8 cellular contexts compared by ENCODE assay signal in genomic region chr7:39948932-39949928, GRCh38. TPM values are rescaled to one million over a fixed set of nuclear protein-coding genes. Genes with fewer than 3 reads are reported as not detected.
DNase-seq lines count a peak whose midpoint lies in the region; ATAC-seq, FAIRE-seq and TF ChIP-seq lines count a peak whose summit lies in the region.

No MANE protein-coding gene starts in this region.

- dilution Hi-C loops in endothelial cell of umbilical vein (cut with MboI; ENCODE audit: extremely low pct_ligation_motif_present, low sequenced_read_pairs), result no loop called here

- TSS peak; percentile 92 for BruUV-seq in endothelial cell of umbilical vein (replicated peaks; lab: Mats Ljungman, UMichigan)

- H2AFZ ChIP-seq in OCI-LY3 (ENCODE audit: low read depth, low read length) (peak overlapping the region; percentile 62; the same call in 1 of the 2 replicates), endothelial cell of umbilical vein (ENCODE audit: low read depth, low read length) (peak overlapping the region; percentile 74)

- peaks cover 16% of the 10 kb centered on the region for H3K4me1 ChIP-seq in OCI-LY3 (ENCODE audit: low read length)
- peaks cover 19% of the 10 kb centered on the region for H3K4me1 ChIP-seq in endothelial cell of umbilical vein (ENCODE audit: control insufficient read depth, extremely low read depth, insufficient read depth, low read length)

- DNase-seq in DMS 273 treated with DMSO at 0.1 percent for 48 hours (lab: John Stamatoyannopoulos, UW), result peak; percentile 99
- peak; percentile 92 for DNase-seq in HuH-7.5 (ENCODE audit: low spot score)
- DNase-seq in activated T-cell treated with anti-CD3 and anti-CD28 coated beads for 24 hours (ENCODE audit: low read depth), result peak; percentile 98
- peak; percentile 100 for DNase-seq in endothelial cell of umbilical vein (ENCODE audit: low read depth, low spot score)
- peak; percentile 91 to 96 for DNase-seq in mesothelial cell of epicardium (ENCODE audit: low spot score in 2 of 2, unreplicated experiment in 2 of 2)
- DNase-seq in stimulated activated CD8-positive, alpha-beta memory T cell treated with anti-CD3 and anti-CD28 coated beads, Interleukin-15, amount 100 ng/mL, for 4 hours (ENCODE audit: low read depth in 2 of 2), result peak; percentile 96 to 97

- H3K36me3 ChIP-seq in OCI-LY3 (replicated peaks; ENCODE audit: low read depth, low read length) (peaks cover 14% of the 10 kb centered on the region), endothelial cell of umbilical vein (ENCODE audit: control insufficient read depth in 2 of 2, extremely low read depth in 1 of 2, insufficient read depth in 2 of 2, low read length in 2 of 2) (no peaks in the 10 kb centered on the region)

- H3K4me1 Mint-ChIP-seq in mesothelial cell of epicardium, result peaks cover 27% of the 10 kb centered on the region

- H3K9me3 ChIP-seq in OCI-LY3 (ENCODE audit: insufficient read depth, low read length) (no peaks in the 10 kb centered on the region), endothelial cell of umbilical vein (replicated peaks; ENCODE audit: control insufficient read depth, insufficient read depth, low read length) (no peaks in the 10 kb centered on the region)

- H3K79me2 ChIP-seq in OCI-LY3 (ENCODE audit: low read length), result peaks cover 48% of the 10 kb centered on the region
- H3K79me2 ChIP-seq in endothelial cell of umbilical vein (ENCODE audit: control insufficient read depth, insufficient read depth, low read length), result peaks cover 41% of the 10 kb centered on the region

- TF ChIP-seq POLR2A in endothelial cell of umbilical vein (IDR thresholded peaks at IDR 0.05; ENCODE audit: low read depth, low read length), result peak; percentile 95

- no peaks in the 10 kb centered on the region for H3K9me1 ChIP-seq in endothelial cell of umbilical vein (replicated peaks; ENCODE audit: control insufficient read depth, extremely low read depth, insufficient read depth, low read length)

- peak overlapping the region; percentile 100 for H3K27ac Mint-ChIP-seq in mesothelial cell of epicardium

- CTCF ChIA-PET in endothelial cell of umbilical vein (lab: Charles Lee), result interaction anchor here (0.9 to 5.9 kb wide), 3 partner anchors 10 to 102 kb away, joined by 3 to 62 read pairs (median 19); no protein-coding TSS in a partner anchor

- H3K27me3 ChIP-seq in OCI-LY3 (ENCODE audit: low read depth, low read length), result no peaks in the 10 kb centered on the region
- H3K27me3 ChIP-seq in endothelial cell of umbilical vein (ENCODE audit: control insufficient read depth in 2 of 2, insufficient read depth in 2 of 2, low read length in 2 of 2), result no peaks in the 10 kb centered on the region

- peak overlapping the region; percentile 96 for H3K4me2 ChIP-seq in OCI-LY3 (ENCODE audit: low read length)
- H3K4me2 ChIP-seq in endothelial cell of umbilical vein (ENCODE audit: insufficient read depth, low read length), result peak overlapping the region; percentile 73

- peak; percentile 79 for ATAC-seq in GM21528 (IDR thresholded peaks at IDR 0.05; ENCODE audit: low FRiP score, unreplicated experiment)

- H3K4me3 ChIP-seq in OCI-LY3 (ENCODE audit: low read length), result peak overlapping the region; percentile 96
- peak overlapping the region; percentile 0 to 76 (median 73) for H3K4me3 ChIP-seq in endothelial cell of umbilical vein (replicated peaks in 1 of 3; ENCODE audit: insufficient read depth in 1 of 3, low read depth in 1 of 3, low read length in 3 of 3)

- peak; percentile 99 for FAIRE-seq in endothelial cell of umbilical vein (lab: Jason Lieb, UNC)

- intact Hi-C loops in endothelial cell of umbilical vein (cut with micrococcal nuclease), result loop anchor here (5.0 to 10.0 kb wide), 4 partner anchors 322 to 1756 kb away; partner anchors contain the start of genes INHBA and YAE1

- H3K27ac ChIP-seq in OCI-LY3 (ENCODE audit: low read length), result peak overlapping the region; percentile 99
- peak overlapping the region; percentile 81 for H3K27ac ChIP-seq in endothelial cell of umbilical vein (ENCODE audit: insufficient read depth, low read depth, low read length)

- H3K4me3 Mint-ChIP-seq in mesothelial cell of epicardium, result peak overlapping the region; percentile 98

- H3K9ac ChIP-seq in OCI-LY3 (ENCODE audit: low read length) (peak overlapping the region; percentile 98), endothelial cell of umbilical vein (replicated peaks; ENCODE audit: extremely low read depth, insufficient read depth, low read length) (peak overlapping the region; percentile 89)

- H4K20me1 ChIP-seq in OCI-LY3 (ENCODE audit: insufficient read depth, low read length) (peaks cover 26% of the 10 kb centered on the region), endothelial cell of umbilical vein (replicated peaks; ENCODE audit: control insufficient read depth, extremely low read depth, insufficient read depth, low read length) (peaks cover 9% of the 10 kb centered on the region)

- no peak for TF ChIP-seq CTCF in OCI-LY3 (IDR thresholded peaks at IDR 0.05; ENCODE audit: low read depth, low read length)
- TF ChIP-seq CTCF in endothelial cell of umbilical vein (IDR thresholded peaks at IDR 0.05; ENCODE audit: extremely low read depth in 1 of 2, insufficient read depth in 1 of 2, low read depth in 1 of 2, low read length in 2 of 2), result no peak
- TF ChIP-seq CTCF in mesothelial cell of epicardium (IDR thresholded peaks at IDR 0.05; ENCODE audit: unreplicated experiment), result no peak

- POLR2A ChIA-PET in endothelial cell of umbilical vein (lab: Charles Lee), result interaction anchor here (0.6 kb wide), 1 partner anchor 9 kb away, joined by 4 read pairs; no protein-coding TSS in a partner anchor

- H3K27me3 Mint-ChIP-seq in mesothelial cell of epicardium (ENCODE audit: low read depth), result no peaks in the 10 kb centered on the region

- no peaks in the 10 kb centered on the region for H3K36me3 Mint-ChIP-seq in mesothelial cell of epicardium

- no peaks in the 10 kb centered on the region for H3K9me3 Mint-ChIP-seq in mesothelial cell of epicardium

TF ChIP-seq in endothelial cell of umbilical vein, 7 proteins besides CTCF, POLR2A, EP300 and RAD21:
- TF ChIP-seq MYC (IDR thresholded peaks at IDR 0.05; ENCODE audit: low read depth, low read length), result peak; percentile 69
- TF ChIP-seq POLR2AphosphoS5 (IDR thresholded peaks at IDR 0.05; ENCODE audit: insufficient read depth, low read depth, low read length), result peak; percentile 82
- no peak for TF ChIP-seq JUN (IDR thresholded peaks at IDR 0.05; ENCODE audit: borderline replicate concordance, insufficient read depth, insufficient read length, low read depth)
- peak; percentile 36 for TF ChIP-seq MAX (IDR thresholded peaks at IDR 0.05; ENCODE audit: insufficient read depth, insufficient read length)

RNA-seq across cellular contexts. Expression of gene CDK13, which starts 0.8 kb away (rescaled TPM):
- total RNA-seq in endothelial cell of umbilical vein (50.7 and 56.7 TPM in 2 replicates), mesothelial cell of epicardium (75.8 to 82.0 TPM (median 76.0 TPM) in 3 replicates)
- 22.8 and 24.5 TPM in 2 replicates for polyA plus RNA-seq in endothelial cell of umbilical vein
- 22.9 and 23.9 TPM in 2 replicates for polyA plus RNA-seq in endothelial cell of umbilical vein (2011; cell fraction: cytosol; rRNA removed)
- 78.8 and 84.5 TPM in 2 replicates for polyA plus RNA-seq in endothelial cell of umbilical vein (2011; cell fraction: nucleus; rRNA removed)
- polyA plus RNA-seq in endothelial cell of umbilical vein (2012), result 28.1 and 38.4 TPM in 2 replicates
- polyA minus RNA-seq in endothelial cell of umbilical vein, result 70.7 and 72.8 TPM in 2 replicates
- 25.2 TPM for polyA minus RNA-seq in endothelial cell of umbilical vein (2011; cell fraction: cytosol; rRNA and poly(A)+ RNA removed)
- polyA minus RNA-seq in endothelial cell of umbilical vein (2011; cell fraction: nucleus; rRNA and poly(A)+ RNA removed), result 91.0 and 122 TPM in 2 replicates

Comparison
In these comparisons a context has a peak if more than half of its experiments do, and no peak if none do; other contexts are left out.
1. Peak in every context shown above with its lines: DNase-seq, ATAC-seq, H3K4me3 ChIP-seq and H3K27ac ChIP-seq.